14 cellular contexts compared by ENCODE assay signal in genomic region chr22:48516571-48516970, GRCh38.
DNase-seq lines count a peak whose midpoint lies in the region; TF ChIP-seq lines count a peak whose summit lies in the region.
"Had no signal": no experiment of that assay in that cellular context is flagged by ENCODE, and none has a peak within 500 bp of the region (broad histone marks: within the 10 kb centered on the region; RNA-seq: fewer than 3 reads in every experiment).

No MANE protein-coding gene starts in this region.

- peaks cover 48% of the 10 kb centered on the region for H3K4me1 Mint-ChIP-seq in nephron progenitor cell
- H3K4me1 Mint-ChIP-seq: CD4-positive, CD25-positive, alpha-beta regulatory T cell; CD8-positive, alpha-beta memory T cell had no signal

- H3K4ac ChIP-seq in mesendoderm (ENCODE audit: low read depth, low read length), result no peak overlapping the region

- H3K27me3 ChIP-seq in NT2/D1 (ENCODE audit: insufficient read depth, insufficient read length) (no peaks in the 10 kb centered on the region), adrenal gland (no peaks in the 10 kb centered on the region), mesendoderm (ENCODE audit: insufficient read depth, low read length, poor library complexity) (no peaks in the 10 kb centered on the region)
- H3K27me3 ChIP-seq: BE2C had no signal

- H2BK5ac ChIP-seq in mesendoderm (ENCODE audit: low read length), result no peak overlapping the region

- H2BK120ac ChIP-seq in mesendoderm (ENCODE audit: low read depth, low read length), result no peak overlapping the region

- peaks cover 3% of the 10 kb centered on the region for H3K36me3 ChIP-seq in NT2/D1 (ENCODE audit: insufficient read depth, insufficient read length, low read length)
- H3K36me3 ChIP-seq in adrenal gland (replicated peaks in 1 of 2), result no peaks in the 10 kb centered on the region
- no peaks in the 10 kb centered on the region for H3K36me3 ChIP-seq in mesendoderm (ENCODE audit: control insufficient read depth, insufficient read depth, low read length)
- H3K36me3 ChIP-seq: BE2C, HAP-1 had no signal

- no peak overlapping the region for H2AK5ac ChIP-seq in mesendoderm (ENCODE audit: low read length)

- peak overlapping the region; percentile 67 for H3K27ac ChIP-seq in caudate nucleus (ENCODE audit: low read depth, low read length)
- peak overlapping the region; percentile 87 for H3K27ac ChIP-seq in substantia nigra (ENCODE audit: low read depth, low read length, poor library complexity, severe bottlenecking)
- H3K27ac ChIP-seq in adrenal gland, result no peak overlapping the region
- H3K27ac ChIP-seq in mesendoderm (ENCODE audit: low read depth, low read length), result no peak overlapping the region
- H3K27ac ChIP-seq: GM23248 had no signal

- no peak overlapping the region for H4K8ac ChIP-seq in mesendoderm (ENCODE audit: low read depth, low read length)

- no peaks in the 10 kb centered on the region for H3K27me3 Mint-ChIP-seq in nephron progenitor cell (ENCODE audit: low read depth, poor library complexity)
- H3K27me3 Mint-ChIP-seq: CD4-positive, CD25-positive, alpha-beta regulatory T cell had no signal

- no peak overlapping the region for H2BK15ac ChIP-seq in mesendoderm (replicated peaks; ENCODE audit: low read depth)

- no peak overlapping the region for H3K4me2 ChIP-seq in mesendoderm (ENCODE audit: low read length)

- H3K4me3 Mint-ChIP-seq in nephron progenitor cell, result peak overlapping the region; percentile 36
- H3K4me3 Mint-ChIP-seq: CD4-positive, CD25-positive, alpha-beta regulatory T cell; CD8-positive, alpha-beta memory T cell had no signal

- WGBS in adrenal gland, 4 donors, result 45 to 87% (median 76%) methylated on average over 5 to 9 of the region's 9 CpGs
- WGBS in mesendoderm (ENCODE audit: extremely low coverage, insufficient coverage, low lambda C conversion rate), result no CpG with 5 or more reads among the region's 9 CpGs

- no peak for DNase-seq in NT2/D1 (ENCODE audit: low read depth, low spot score)
- no peak for DNase-seq in caudate nucleus (lab: John Stamatoyannopoulos, UW)
- no peak for DNase-seq in nephron progenitor cell
- DNase-seq in substantia nigra (lab: John Stamatoyannopoulos, UW), result no peak
- no peak for DNase-seq in adrenal gland
- DNase-seq in NCI-H748 treated with DMSO at 0.1 percent for 48 hours (lab: John Stamatoyannopoulos, UW), result no peak
- DNase-seq in mesendoderm, result no peak
- DNase-seq in NCI-H2081 (lab: John Stamatoyannopoulos, UW), result no peak
- DNase-seq: BE2C; CD4-positive, CD25-positive, alpha-beta regulatory T cell; CD8-positive, alpha-beta memory T cell; COR-L47 had no signal

- H3K9ac ChIP-seq in NT2/D1 (ENCODE audit: insufficient read length, low read depth), result peak overlapping the region; percentile 10
- no peak overlapping the region for H3K9ac ChIP-seq in mesendoderm (ENCODE audit: low read length)
- H3K9ac ChIP-seq: GM23248 had no signal

- no peaks in the 10 kb centered on the region for H3K79me1 ChIP-seq in mesendoderm (ENCODE audit: low read length)

- H3K9me3 ChIP-seq in NT2/D1 (ENCODE audit: insufficient read depth, low read length), result no peaks in the 10 kb centered on the region
- no peaks in the 10 kb centered on the region for H3K9me3 ChIP-seq in adrenal gland (replicated peaks in 1 of 3)
- H3K9me3 ChIP-seq: BE2C, HAP-1 had no signal

- H3K4me3 ChIP-seq in NT2/D1 (ENCODE audit: insufficient read length, low read depth), result no peak overlapping the region
- no peak overlapping the region for H3K4me3 ChIP-seq in adrenal gland
- H3K4me3 ChIP-seq in mesendoderm (ENCODE audit: low read length), result no peak overlapping the region
- H3K4me3 ChIP-seq: GM23248, HAP-1 had no signal

- H3K18ac ChIP-seq in mesendoderm (ENCODE audit: low read length), result no peak overlapping the region

- H3K4me1 ChIP-seq in NT2/D1 (ENCODE audit: insufficient read depth, insufficient read length), result peaks cover 12% of the 10 kb centered on the region
- no peaks in the 10 kb centered on the region for H3K4me1 ChIP-seq in adrenal gland (replicated peaks in 1 of 2)
- no peaks in the 10 kb centered on the region for H3K4me1 ChIP-seq in mesendoderm (ENCODE audit: control insufficient read depth, low read depth, low read length)
- H3K4me1 ChIP-seq: BE2C, HAP-1 had no signal

- no peaks in the 10 kb centered on the region for H3K79me2 ChIP-seq in mesendoderm (ENCODE audit: control insufficient read depth, insufficient read depth, low read length)

- H3K56ac ChIP-seq in mesendoderm (ENCODE audit: low read length), result no peak overlapping the region

- TF ChIP-seq CTCF in nephron progenitor cell (IDR thresholded peaks at IDR 0.05) (no peak), adrenal gland (IDR thresholded peaks at IDR 0.05) (no peak)

- H3K27ac Mint-ChIP-seq in nephron progenitor cell, result no peak overlapping the region
- H3K27ac Mint-ChIP-seq: CD4-positive, CD25-positive, alpha-beta regulatory T cell; CD8-positive, alpha-beta memory T cell had no signal

- no peak for TF ChIP-seq POLR2A in adrenal gland (IDR thresholded peaks at IDR 0.05)

- no peaks in the 10 kb centered on the region for H3K36me3 Mint-ChIP-seq in nephron progenitor cell (ENCODE audit: low read depth)
- H3K36me3 Mint-ChIP-seq: CD4-positive, CD25-positive, alpha-beta regulatory T cell; CD8-positive, alpha-beta memory T cell had no signal

- intact Hi-C loops in adrenal gland (cut with DNase I), result no loop called here

- no peak overlapping the region for H3K23ac ChIP-seq in mesendoderm (ENCODE audit: low read length)

- no peaks in the 10 kb centered on the region for H3K9me3 Mint-ChIP-seq in nephron progenitor cell
- H3K9me3 Mint-ChIP-seq: CD8-positive, alpha-beta memory T cell had no signal

- H4K5ac ChIP-seq in mesendoderm (ENCODE audit: low read length), result no peak overlapping the region

Comparison
In these comparisons a context has a peak if more than half of its experiments do, and no peak if none do; other contexts are left out.
1. H3K27ac ChIP-seq: peak in caudate nucleus (single experiment) and substantia nigra (single experiment); none in adrenal gland (0 of 5) and mesendoderm (single experiment).